In genomic region chr2:238286987-238287386, GRCh38 we compare ENCODE assay signal across 8 cellular contexts. TPM values are rescaled to one million over a fixed set of nuclear protein-coding genes. Genes with fewer than 3 reads are reported as not detected.
DNase-seq lines count a peak whose midpoint lies in the region; ATAC-seq, FAIRE-seq and TF ChIP-seq lines count a peak whose summit lies in the region.

No MANE protein-coding gene starts in this region.

- DNase-seq in activated naive CD4-positive, alpha-beta T cell treated with anti-CD3 and anti-CD28 coated beads for 36 hours = peak; percentile 47
- DNase-seq in keratinocyte (ENCODE audit: low read depth, low spot score) (no peak), NCI-H1092 treated with DMSO at 0.1 percent for 48 hours (lab: John Stamatoyannopoulos, UW) (no peak)
- DNase-seq in stimulated activated CD4-positive, alpha-beta T cell treated with anti-CD3 and anti-CD28 coated beads, Interleukin-4, amount 100 ng/mL, for 24 hours = peak; percentile 61

- H3K4me1 ChIP-seq in Loucy (ENCODE audit: insufficient read depth, low read length, poor library complexity, severe bottlenecking) (peaks cover 63% of the 10 kb centered on the region), keratinocyte (ENCODE audit: control insufficient read depth, extremely low read depth, insufficient read depth, low read length) (peaks cover 54% of the 10 kb centered on the region)

- CTCF ChIA-PET in activated naive CD4-positive, alpha-beta T cell treated with anti-CD3 and anti-CD28 coated beads for 36 hours (lab: Charles Lee) = no interaction called here

- no peaks in the 10 kb centered on the region for H3K9me3 Mint-ChIP-seq in activated naive CD4-positive, alpha-beta T cell treated with anti-CD3 and anti-CD28 coated beads for 36 hours

- intact Hi-C loops in activated naive CD4-positive, alpha-beta T cell treated with anti-CD3 and anti-CD28 coated beads for 36 hours (cut with micrococcal nuclease) = loop anchor here (5.0 kb wide), 2 partner anchors 390 to 615 kb away; no protein-coding TSS in a partner anchor

- no peak for TF ChIP-seq CTCF in Loucy (conservative IDR thresholded peaks at IDR 0.05; ENCODE audit: low read length)
- no peak for TF ChIP-seq CTCF in keratinocyte (optimal IDR thresholded peaks at IDR 0.05 in 1 of 3, IDR thresholded peaks at IDR 0.05 in 1 of 3, conservative IDR thresholded peaks at IDR 0.05 in 1 of 3; ENCODE audit: extremely low read depth in 1 of 3, insufficient read depth in 2 of 3, low read length in 3 of 3)

- H3K27ac Mint-ChIP-seq in activated naive CD4-positive, alpha-beta T cell treated with anti-CD3 and anti-CD28 coated beads for 36 hours = no peak overlapping the region

- H4K20me1 ChIP-seq in Loucy (ENCODE audit: insufficient read depth, low read length, poor library complexity, severe bottlenecking) = peaks cover 34% of the 10 kb centered on the region
- no peaks in the 10 kb centered on the region for H4K20me1 ChIP-seq in keratinocyte (ENCODE audit: control insufficient read depth, extremely low read depth, insufficient read depth, low read length)

- H3K27ac ChIP-seq in keratinocyte (ENCODE audit: control insufficient read depth, insufficient read depth, low read length) = peak overlapping the region; percentile 98

- H3K36me3 ChIP-seq in Loucy (ENCODE audit: insufficient read depth, low read length) = no peaks in the 10 kb centered on the region
- peaks cover 0 to 5% of the 10 kb centered on the region in 2 experiments for H3K36me3 ChIP-seq in keratinocyte (ENCODE audit: control insufficient read depth in 2 of 2, extremely low read depth in 1 of 2, insufficient read depth in 2 of 2, low read length in 2 of 2)

- peak overlapping the region; percentile 75 for H3K4me3 ChIP-seq in Loucy (ENCODE audit: low read length, poor library complexity, severe bottlenecking)
- peak overlapping the region in 2 of 3 experiments; percentile 74 to 80 for H3K4me3 ChIP-seq in keratinocyte (ENCODE audit: control insufficient read depth in 2 of 3, extremely low read depth in 1 of 3, insufficient read depth in 2 of 3, low read depth in 1 of 3, low read length in 3 of 3)

- H2AFZ ChIP-seq in Loucy (ENCODE audit: low read length) = no peak overlapping the region
- no peak overlapping the region for H2AFZ ChIP-seq in keratinocyte (ENCODE audit: control insufficient read depth, low read length)

- H3K4me1 Mint-ChIP-seq in activated naive CD4-positive, alpha-beta T cell treated with anti-CD3 and anti-CD28 coated beads for 36 hours (ENCODE audit: low read depth) = peaks cover 42% of the 10 kb centered on the region

- FAIRE-seq in keratinocyte (lab: Jason Lieb, UNC) = no peak

- H3F3A ChIP-seq in Loucy (ENCODE audit: low read depth) = no peaks in the 10 kb centered on the region

- H3K36me3 Mint-ChIP-seq in activated naive CD4-positive, alpha-beta T cell treated with anti-CD3 and anti-CD28 coated beads for 36 hours (ENCODE audit: low read depth) = no peaks in the 10 kb centered on the region

- H3K79me2 ChIP-seq in Loucy (ENCODE audit: insufficient read depth, low read length) (peaks cover 59% of the 10 kb centered on the region), keratinocyte (ENCODE audit: control insufficient read depth, insufficient read depth, low read length) (peaks cover 17% of the 10 kb centered on the region)

- no peak for ATAC-seq in HG03095 (IDR thresholded peaks at IDR 0.05; ENCODE audit: unreplicated experiment)
- ATAC-seq in HG02840 (IDR thresholded peaks at IDR 0.05; ENCODE audit: low FRiP score, unreplicated experiment) = no peak
- ATAC-seq in GM21367 (IDR thresholded peaks at IDR 0.05; ENCODE audit: unreplicated experiment) = no peak

- dilution Hi-C loops in keratinocyte (cut with MboI; ENCODE audit: extremely low pct_ligation_motif_present, low sequenced_read_pairs) = no loop called here

- peak overlapping the region; percentile 74 for H3K4me3 Mint-ChIP-seq in activated naive CD4-positive, alpha-beta T cell treated with anti-CD3 and anti-CD28 coated beads for 36 hours

- no peaks in the 10 kb centered on the region for H3K27me3 Mint-ChIP-seq in activated naive CD4-positive, alpha-beta T cell treated with anti-CD3 and anti-CD28 coated beads for 36 hours (ENCODE audit: low read depth)

- H3K9me1 ChIP-seq in keratinocyte (ENCODE audit: control insufficient read depth, extremely low read depth, insufficient read depth, low read length) = no peaks in the 10 kb centered on the region

- no peaks in the 10 kb centered on the region for H3K9me3 ChIP-seq in Loucy (ENCODE audit: insufficient read depth, low read depth, low read length)
- H3K9me3 ChIP-seq in keratinocyte (ENCODE audit: control insufficient read depth, low read depth, low read length) = no peaks in the 10 kb centered on the region

- H3K4me2 ChIP-seq in Loucy (ENCODE audit: low read depth, low read length, poor library complexity, severe bottlenecking) (peak overlapping the region; percentile 79), keratinocyte (ENCODE audit: control insufficient read depth, extremely low read depth, insufficient read depth, low read depth, low read length) (peak overlapping the region; percentile 90)

- H3K9ac ChIP-seq in Loucy (ENCODE audit: low read depth, low read length, poor library complexity, severe bottlenecking) (peak overlapping the region; percentile 35), keratinocyte (ENCODE audit: control insufficient read depth, extremely low read depth, insufficient read depth, low read length) (peak overlapping the region; percentile 98)

- no peaks in the 10 kb centered on the region for H3K9me2 ChIP-seq in Loucy (replicated peaks; ENCODE audit: low read depth, low read length)

- H3K27me3 ChIP-seq in Loucy (ENCODE audit: insufficient read depth, low read length, poor library complexity, severe bottlenecking) (no peaks in the 10 kb centered on the region), keratinocyte (ENCODE audit: control insufficient read depth, extremely low read depth, insufficient read depth, low read length) (no peaks in the 10 kb centered on the region)

RNA-seq across cellular contexts. Expression of gene PER2, which starts 1.4 kb away (rescaled TPM):
- 1 to 10 TPM; 7.1 to 7.8 TPM for total RNA-seq in activated naive CD4-positive, alpha-beta T cell treated with anti-CD3 and anti-CD28 coated beads for 36 hours
- polyA plus RNA-seq in keratinocyte = 0.68 to 2.0 TPM (median 1.6 TPM) in 3 replicates
- 3.1 TPM for polyA plus RNA-seq in keratinocyte (2011; ENCODE audit: low read depth)
- 0.69 and 0.90 TPM in 2 replicates for polyA plus RNA-seq in keratinocyte (2011; cell fraction: cytosol; rRNA removed)
- polyA plus RNA-seq in keratinocyte (2011; cell fraction: nucleus; rRNA removed) = 4.1 and 5.4 TPM in 2 replicates
- 1.9 and 2.4 TPM in 2 replicates for polyA plus RNA-seq in keratinocyte (2012; ENCODE audit: low replicate concordance)
- 2.6 to 6.8 TPM (median 3.8 TPM) in 3 replicates for polyA minus RNA-seq in keratinocyte
- 0.96 TPM for polyA minus RNA-seq in keratinocyte (2011; cell fraction: cytosol; rRNA and poly(A)+ RNA removed)
- 3.4 and 8.0 TPM in 2 replicates for polyA minus RNA-seq in keratinocyte (2011; cell fraction: nucleus; rRNA and poly(A)+ RNA removed)

RNA-seq across cellular contexts. Expression of gene TRAF3IP1, which starts 33.3 kb away (rescaled TPM):
- total RNA-seq in activated naive CD4-positive, alpha-beta T cell treated with anti-CD3 and anti-CD28 coated beads for 36 hours = 1 to 10 TPM; 3.6 to 6.1 TPM
- 6.4 to 7.0 TPM (median 7.0 TPM) in 3 replicates for polyA plus RNA-seq in keratinocyte
- polyA plus RNA-seq in keratinocyte (2011; ENCODE audit: low read depth) = 32.3 TPM
- polyA plus RNA-seq in keratinocyte (2011; cell fraction: cytosol; rRNA removed) = 7.0 and 7.4 TPM in 2 replicates
- polyA plus RNA-seq in keratinocyte (2011; cell fraction: nucleus; rRNA removed) = 11.4 and 12.1 TPM in 2 replicates
- 9.2 and 16.0 TPM in 2 replicates for polyA plus RNA-seq in keratinocyte (2012; ENCODE audit: low replicate concordance)
- polyA minus RNA-seq in keratinocyte = 6.4 to 28.3 TPM (median 14.0 TPM) in 3 replicates
- 3.6 TPM for polyA minus RNA-seq in keratinocyte (2011; cell fraction: cytosol; rRNA and poly(A)+ RNA removed)
- 4.5 and 8.9 TPM in 2 replicates for polyA minus RNA-seq in keratinocyte (2011; cell fraction: nucleus; rRNA and poly(A)+ RNA removed)

RNA-seq across cellular contexts. Expression of gene HES6, which starts 47.1 kb away (rescaled TPM):
- total RNA-seq in activated naive CD4-positive, alpha-beta T cell treated with anti-CD3 and anti-CD28 coated beads for 36 hours = 1 to 10 TPM; 3.1 to 4.0 TPM
- polyA plus RNA-seq in keratinocyte = 0.76 to 0.80 TPM (median 0.77 TPM) in 3 replicates
- 0.49 TPM for polyA plus RNA-seq in keratinocyte (2011; ENCODE audit: low read depth)
- polyA plus RNA-seq in keratinocyte (2011; cell fraction: cytosol; rRNA removed) = 0.23 and 0.66 TPM in 2 replicates
- 0.90 and 1.2 TPM in 2 replicates for polyA plus RNA-seq in keratinocyte (2011; cell fraction: nucleus; rRNA removed)
- 1.3 and 1.7 TPM in 2 replicates for polyA plus RNA-seq in keratinocyte (2012; ENCODE audit: low replicate concordance)
- 0.26 to 0.89 TPM in 2 of 3 replicates, not detected in the other for polyA minus RNA-seq in keratinocyte
- not detected for polyA minus RNA-seq in keratinocyte (2011; cell fraction: cytosol; rRNA and poly(A)+ RNA removed)
- polyA minus RNA-seq in keratinocyte (2011; cell fraction: nucleus; rRNA and poly(A)+ RNA removed) = not detected in 2 replicates

Comparison
In these comparisons a context has a peak if more than half of its experiments do, and no peak if none do; other contexts are left out.
1. DNase-seq: peak in activated naive CD4-positive, alpha-beta T cell treated with anti-CD3 and anti-CD28 coated beads for 36 hours (single experiment) and stimulated activated CD4-positive, alpha-beta T cell treated with anti-CD3 and anti-CD28 coated beads, Interleukin-4, amount 100 ng/mL, for 24 hours (single experiment); none in keratinocyte (single experiment) and NCI-H1092 treated with DMSO at 0.1 percent for 48 hours (single experiment).